Comparison of ENCODE assay signal across 8 cellular contexts in the genomic region with DNA sequence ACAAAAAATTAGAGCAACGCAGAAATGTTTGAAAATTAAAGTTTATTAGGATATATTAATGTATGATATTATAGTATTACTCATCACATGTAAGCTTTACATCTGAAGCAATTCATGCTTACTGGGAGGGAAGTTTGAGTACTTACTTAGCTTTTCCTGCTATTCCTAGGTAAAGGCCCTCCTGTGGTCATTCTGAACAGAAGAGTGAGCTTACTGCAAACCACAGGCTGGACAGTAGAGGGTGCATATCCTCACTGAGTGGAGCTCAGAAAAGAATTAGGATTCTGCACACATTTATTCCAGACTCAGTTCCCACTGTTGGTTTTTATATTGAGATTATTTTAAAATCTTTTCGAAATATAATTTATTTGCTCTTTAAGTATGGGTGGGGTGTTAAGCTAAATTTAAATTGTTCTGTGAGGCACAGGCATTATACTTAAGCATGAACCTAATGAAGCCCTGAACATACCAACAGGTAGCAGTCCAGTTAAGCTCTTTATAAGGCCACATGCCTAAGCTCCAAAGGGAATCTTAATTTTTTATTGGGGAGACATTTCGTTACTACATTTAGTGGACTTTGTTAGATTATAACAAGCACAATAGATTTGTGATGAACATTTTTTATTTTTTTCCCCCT.
DNase-seq lines count a peak whose midpoint lies in the region; ATAC-seq lines count a peak whose summit lies in the region.

No MANE protein-coding gene starts in this region.

- peaks cover 30% of the 10 kb centered on the region for H3K4me1 ChIP-seq in adipocyte (ENCODE audit: control insufficient read depth, insufficient read depth, low read length)

- ATAC-seq in HG02759 (IDR thresholded peaks at IDR 0.05; ENCODE audit: unreplicated experiment), result no peak
- ATAC-seq in GM19455 (IDR thresholded peaks at IDR 0.05; ENCODE audit: unreplicated experiment), result no peak

- H3K4me3 ChIP-seq in adipocyte (ENCODE audit: low read length), result no peak overlapping the region

- DNase-seq in NCI-H748 (lab: John Stamatoyannopoulos, UW; ENCODE audit: unreplicated experiment) (peak; percentile 28), NCI-H748 treated with DMSO at 0.1 percent for 48 hours (lab: John Stamatoyannopoulos, UW) (no peak), NCI-H1092 treated with DMSO at 0.1 percent for 48 hours (lab: John Stamatoyannopoulos, UW) (peak; percentile 25), adipocyte (ENCODE audit: low read depth) (peak; percentile 67), iPS DF 4.7 (ENCODE audit: extremely low read depth, low spot score) (peak; percentile 22)
- DNase-seq in stimulated activated CD4-positive, alpha-beta T cell treated with anti-CD3 and anti-CD28 coated beads, Interleukin-2, amount 100 ng/mL, for 48 hours, result no peak

- no peaks in the 10 kb centered on the region for H3K9me3 ChIP-seq in adipocyte (ENCODE audit: control insufficient read depth, low read length)

- H3K9ac ChIP-seq in adipocyte (ENCODE audit: low read length), result no peak overlapping the region

- H3K27me3 ChIP-seq in adipocyte (replicated peaks; ENCODE audit: control insufficient read depth, insufficient read depth, low read length), result no peaks in the 10 kb centered on the region

- H3K36me3 ChIP-seq in adipocyte (ENCODE audit: control insufficient read depth, insufficient read depth, low read length, severe bottlenecking), result peaks cover 93% of the 10 kb centered on the region

Comparison
In these comparisons a context has a peak if more than half of its experiments do, and no peak if none do; other contexts are left out.
1. DNase-seq: peak in NCI-H748 (single experiment), NCI-H1092 treated with DMSO at 0.1 percent for 48 hours (single experiment), adipocyte (single experiment) and iPS DF 4.7 (single experiment); none in NCI-H748 treated with DMSO at 0.1 percent for 48 hours (single experiment) and stimulated activated CD4-positive, alpha-beta T cell treated with anti-CD3 and anti-CD28 coated beads, Interleukin-2, amount 100 ng/mL, for 48 hours (0 of 2).